In the genomic region with DNA sequence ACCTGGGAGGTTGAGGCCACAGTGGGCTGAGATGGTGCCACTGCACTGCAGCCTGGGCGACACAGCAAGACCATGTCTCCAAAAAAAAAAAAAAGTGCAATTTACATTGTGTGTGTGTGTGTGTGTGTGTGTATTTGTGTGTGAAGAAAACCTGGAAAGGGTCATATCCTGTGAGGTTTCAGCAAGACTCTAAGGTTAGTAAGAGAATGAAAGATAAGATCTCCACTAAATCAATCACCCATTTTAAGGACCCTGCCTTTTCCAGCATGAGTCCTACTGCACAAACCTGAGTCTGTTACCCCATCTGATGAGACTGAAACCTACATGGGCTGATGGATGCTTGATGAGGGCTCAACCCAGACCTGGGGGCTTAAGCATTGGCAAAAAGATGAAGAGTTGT, we compare ENCODE assay signal across 23 cellular contexts. TPM values are rescaled to one million over a fixed set of nuclear protein-coding genes. Genes with fewer than 3 reads are reported as not detected.
"Had no signal": no experiment of that assay in that cellular context is flagged by ENCODE, and none has a peak within 500 bp of the region (broad histone marks: within the 10 kb centered on the region; RNA-seq: fewer than 3 reads in every experiment).

No MANE protein-coding gene starts in this region.

- H3K4me3 ChIP-seq: gastrocnemius medialis, lower lobe of right lung, ovary, psoas muscle, sigmoid colon, testis, tibial artery had no signal

- H3K36me3 ChIP-seq: gastrocnemius medialis, ovary, sigmoid colon had no signal

- H3K4me3 Mint-ChIP-seq: effector memory CD8-positive, alpha-beta T cell; natural killer cell; stimulated activated naive B cell treated with anti-CD40 and anti-IgM and Interleukin-4, amounts not matched to agents 10 μg/mL and 1 μg/mL and 100 μg/mL, for 72 hours; stimulated activated naive CD8-positive, alpha-beta T cell treated with anti-CD3 and anti-CD28 coated beads, Interleukin-15, Interleukin-2, amounts not matched to agents 100 ng/mL and 50 ng/mL, for 24 hours; type B pancreatic cell had no signal

- H3K27me3 ChIP-seq: ovary, sigmoid colon, testis had no signal

- H3K9me3 ChIP-seq: gastrocnemius medialis, lower lobe of right lung, ovary, psoas muscle, sigmoid colon, testis, tibial artery had no signal

- H3K27ac ChIP-seq: gastrocnemius medialis, lower lobe of right lung, ovary, psoas muscle, testis, tibial artery had no signal

- ATAC-seq: effector memory CD8-positive, alpha-beta T cell; esophagus mucosa; gastrocnemius medialis; left ventricle myocardium superior; lower lobe of right lung; natural killer cell; psoas muscle; right cardiac atrium; stimulated activated naive B cell treated with anti-CD40 and anti-IgM and Interleukin-4, amounts not matched to agents 10 μg/mL and 1 μg/mL and 100 μg/mL, for 72 hours had no signal

- H3K27ac Mint-ChIP-seq: effector memory CD8-positive, alpha-beta T cell; natural killer cell; stimulated activated naive B cell treated with anti-CD40 and anti-IgM and Interleukin-4, amounts not matched to agents 10 μg/mL and 1 μg/mL and 100 μg/mL, for 72 hours; stimulated activated naive CD8-positive, alpha-beta T cell treated with anti-CD3 and anti-CD28 coated beads, Interleukin-15, Interleukin-2, amounts not matched to agents 100 ng/mL and 50 ng/mL, for 24 hours; type B pancreatic cell had no signal

- DNase-seq: cortex of kidney; effector memory CD8-positive, alpha-beta T cell; foreskin fibroblast; gastrocnemius medialis; head of caudate nucleus; left ventricle myocardium superior; lower lobe of right lung; natural killer cell; occipital lobe; ovary; posterior cingulate gyrus; psoas muscle; right cardiac atrium; sigmoid colon; stimulated activated naive B cell treated with anti-CD40 and anti-IgM and Interleukin-4, amounts not matched to agents 10 μg/mL and 1 μg/mL and 100 μg/mL, for 72 hours; testis; tibial artery had no signal

- H3K9me3 Mint-ChIP-seq: effector memory CD8-positive, alpha-beta T cell; natural killer cell; stimulated activated naive B cell treated with anti-CD40 and anti-IgM and Interleukin-4, amounts not matched to agents 10 μg/mL and 1 μg/mL and 100 μg/mL, for 72 hours; type B pancreatic cell had no signal

- H3K4me1 ChIP-seq: gastrocnemius medialis, psoas muscle had no signal

RNA-seq across cellular contexts. Expression of a gene that starts 33.4 kb away (rescaled TPM):
- total RNA-seq: dermis microvascular lymphatic vessel endothelial cell, glomerular endothelial cell, renal cortical epithelial cell had no signal
